ENCODE assay signal across 14 cellular contexts in genomic region chr11:7457211-7457610, GRCh38.
DNase-seq lines count a peak whose midpoint lies in the region; ATAC-seq and FAIRE-seq lines count a peak whose summit lies in the region.
"Had no signal": no experiment of that assay in that cellular context is flagged by ENCODE, and none has a peak within 500 bp of the region (broad histone marks: within the 10 kb centered on the region; RNA-seq: fewer than 3 reads in every experiment).

No MANE protein-coding gene starts in this region.

- ATAC-seq in GM21447 (IDR thresholded peaks at IDR 0.05; ENCODE audit: unreplicated experiment): no peak
- ATAC-seq: gastrocnemius medialis had no signal

- no peak for FAIRE-seq in urothelium cell line (lab: Jason Lieb, UNC)
- FAIRE-seq: GM12891 had no signal

- DNase-seq in EH (ENCODE audit: low read depth) (peak; percentile 67), NCI-H510A (lab: John Stamatoyannopoulos, UW) (peak; percentile 21), epithelial cell of prostate (ENCODE audit: low read depth, low spot score) (peak; percentile 36), putamen (ENCODE audit: low spot score) (peak; percentile 31), urothelium cell line (ENCODE audit: low spot score) (no peak), NCI-H187 treated with DMSO at 0.1 percent for 48 hours (lab: John Stamatoyannopoulos, UW) (no peak)
- DNase-seq: activated CD4-positive, alpha-beta T cell treated with anti-CD3 and anti-CD28 coated beads, Interleukin-2, amount 10 ng/mL, durations not matched to agents 24 days and 14 days; effector memory CD4-positive, alpha-beta T cell; gastrocnemius medialis; NCI-H2171; retina; SJCRH30 had no signal

- no peak overlapping the region for H3K27ac ChIP-seq in epithelial cell of prostate
- H3K27ac ChIP-seq: gastrocnemius medialis, SJCRH30 had no signal

Comparison
In these comparisons a context has a peak if more than half of its experiments do, and no peak if none do; other contexts are left out.
1. DNase-seq: peak in EH (single experiment), NCI-H510A (single experiment), epithelial cell of prostate (single experiment) and putamen (single experiment); none in urothelium cell line (single experiment) and NCI-H187 treated with DMSO at 0.1 percent for 48 hours (single experiment).